10 cellular contexts compared by ENCODE assay signal in the genomic region with DNA sequence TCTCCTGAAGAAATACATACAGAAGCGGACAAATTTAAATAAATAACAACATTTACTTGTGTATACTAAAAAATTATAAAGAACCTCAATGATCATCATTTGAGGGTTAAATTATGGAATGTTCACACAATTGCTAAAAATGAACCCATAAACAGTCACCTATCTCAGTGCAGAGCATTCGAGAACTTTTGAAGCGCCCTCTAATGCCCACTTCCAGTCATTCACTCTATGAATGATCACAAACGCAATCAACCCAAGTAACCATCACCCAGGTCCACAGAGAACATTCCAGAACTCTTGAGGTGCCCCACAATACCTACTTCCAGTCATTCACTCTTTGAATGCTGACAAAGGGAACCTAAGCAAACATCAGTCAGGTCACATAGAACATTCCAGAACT. TPM values are rescaled to one million over a fixed set of nuclear protein-coding genes. Genes with fewer than 3 reads are reported as not detected.
DNase-seq lines count a peak whose midpoint lies in the region; ATAC-seq and TF ChIP-seq lines count a peak whose summit lies in the region.
"Had no signal": no experiment of that assay in that cellular context is flagged by ENCODE, and none has a peak within 500 bp of the region (broad histone marks: within the 10 kb centered on the region; RNA-seq: fewer than 3 reads in every experiment).

No MANE protein-coding gene starts in this region.

- H3K27me3 Mint-ChIP-seq in natural killer cell (ENCODE audit: low read depth in 2 of 2): no peaks in the 10 kb centered on the region
- H3K27me3 Mint-ChIP-seq in natural killer cell treated with Interleukin-12 subunit alpha and Interleukin-12 subunit beta and Interleukin-15 and Interleukin-18, amount 100 ng/mL, for 72 hours: peaks cover 0 to 15% of the 10 kb centered on the region in 2 donors
- no peaks in the 10 kb centered on the region for H3K27me3 Mint-ChIP-seq in activated naive CD8-positive, alpha-beta T cell treated with anti-CD3 and anti-CD28 coated beads for 36 hours

- H3K4me1 Mint-ChIP-seq in natural killer cell: no peaks in the 10 kb centered on the region
- H3K4me1 Mint-ChIP-seq in natural killer cell treated with Interleukin-12 subunit alpha and Interleukin-12 subunit beta and Interleukin-15 and Interleukin-18, amount 100 ng/mL, for 72 hours (ENCODE audit: low read depth in 2 of 2): peaks cover 0 to 4% of the 10 kb centered on the region in 2 donors
- no peaks in the 10 kb centered on the region for H3K4me1 Mint-ChIP-seq in activated naive CD8-positive, alpha-beta T cell treated with anti-CD3 and anti-CD28 coated beads for 36 hours

- DNase-seq in natural killer cell (no peak), NCI-H1092 treated with DMSO at 0.1 percent for 48 hours (lab: John Stamatoyannopoulos, UW) (peak; percentile 44), dermis blood vessel endothelial cell (peak; percentile 54), upper lobe of right lung (no peak), NCI-H774 (lab: John Stamatoyannopoulos, UW) (no peak)
- no peak for DNase-seq in natural killer cell treated with Interleukin-12 subunit alpha and Interleukin-12 subunit beta and Interleukin-15 and Interleukin-18, amount 100 ng/mL, for 72 hours (ENCODE audit: low spot score)
- DNase-seq in activated naive CD8-positive, alpha-beta T cell treated with anti-CD3 and anti-CD28 coated beads for 36 hours: no peak
- DNase-seq: colonic mucosa, sigmoid colon had no signal

- TF ChIP-seq CTCF in natural killer cell (IDR thresholded peaks at IDR 0.05) (peak; percentile 26), upper lobe of right lung (IDR thresholded peaks at IDR 0.05) (peak; percentile 38)

- H3K27ac ChIP-seq in upper lobe of right lung: no peak overlapping the region
- H3K27ac ChIP-seq: colonic mucosa, sigmoid colon had no signal

- H3K4me1 ChIP-seq in upper lobe of right lung: no peaks in the 10 kb centered on the region
- H3K4me1 ChIP-seq: colonic mucosa, sigmoid colon had no signal

- H3K27ac Mint-ChIP-seq in natural killer cell: no peak overlapping the region
- H3K27ac Mint-ChIP-seq in natural killer cell treated with Interleukin-12 subunit alpha and Interleukin-12 subunit beta and Interleukin-15 and Interleukin-18, amount 100 ng/mL, for 72 hours: no peak overlapping the region
- no peak overlapping the region for H3K27ac Mint-ChIP-seq in activated naive CD8-positive, alpha-beta T cell treated with anti-CD3 and anti-CD28 coated beads for 36 hours

- H3K36me3 Mint-ChIP-seq in natural killer cell: no peaks in the 10 kb centered on the region
- peaks cover 2% of the 10 kb centered on the region for H3K36me3 Mint-ChIP-seq in natural killer cell treated with Interleukin-12 subunit alpha and Interleukin-12 subunit beta and Interleukin-15 and Interleukin-18, amount 100 ng/mL, for 72 hours
- H3K36me3 Mint-ChIP-seq in activated naive CD8-positive, alpha-beta T cell treated with anti-CD3 and anti-CD28 coated beads for 36 hours: no peaks in the 10 kb centered on the region

- no peaks in the 10 kb centered on the region for H3K27me3 ChIP-seq in upper lobe of right lung
- H3K27me3 ChIP-seq: colonic mucosa, sigmoid colon had no signal

- ATAC-seq in natural killer cell (peak in 2 of 3 donors; percentile 52 to 55), upper lobe of right lung (peak; percentile 58), GM21367 (IDR thresholded peaks at IDR 0.05; ENCODE audit: unreplicated experiment) (no peak)
- ATAC-seq in natural killer cell treated with Interleukin-12 subunit alpha and Interleukin-12 subunit beta and Interleukin-15 and Interleukin-18, amount 100 ng/mL, for 72 hours: no peak

- H3K9me3 ChIP-seq in upper lobe of right lung: no peaks in the 10 kb centered on the region
- H3K9me3 ChIP-seq: colonic mucosa, sigmoid colon had no signal

- H3K4me3 ChIP-seq in upper lobe of right lung: no peak overlapping the region
- H3K4me3 ChIP-seq: colonic mucosa, sigmoid colon had no signal

- intact Hi-C loops in natural killer cell (cut with micrococcal nuclease) (loop anchor here (5.0 kb wide), 1 partner anchor 279 kb away; no protein-coding TSS in a partner anchor), upper lobe of right lung (cut with DNase I) (no loop called here)

- no peaks in the 10 kb centered on the region for H3K9me3 Mint-ChIP-seq in natural killer cell
- H3K9me3 Mint-ChIP-seq in natural killer cell treated with Interleukin-12 subunit alpha and Interleukin-12 subunit beta and Interleukin-15 and Interleukin-18, amount 100 ng/mL, for 72 hours: no peaks in the 10 kb centered on the region
- H3K9me3 Mint-ChIP-seq in activated naive CD8-positive, alpha-beta T cell treated with anti-CD3 and anti-CD28 coated beads for 36 hours: no peaks in the 10 kb centered on the region

- no peaks in the 10 kb centered on the region for H3K36me3 ChIP-seq in upper lobe of right lung
- H3K36me3 ChIP-seq: colonic mucosa, sigmoid colon had no signal

- no peak overlapping the region for H3K4me3 Mint-ChIP-seq in natural killer cell
- no peak overlapping the region for H3K4me3 Mint-ChIP-seq in natural killer cell treated with Interleukin-12 subunit alpha and Interleukin-12 subunit beta and Interleukin-15 and Interleukin-18, amount 100 ng/mL, for 72 hours
- H3K4me3 Mint-ChIP-seq in activated naive CD8-positive, alpha-beta T cell treated with anti-CD3 and anti-CD28 coated beads for 36 hours: no peak overlapping the region

RNA-seq across cellular contexts. Expression of a gene that starts 35.2 kb away (rescaled TPM):
- 10 to 100 TPM; 46.8 to 56.7 (median 55.0) TPM for total RNA-seq in natural killer cell
- 10 to 100 TPM; 38.2 to 51.5 TPM for total RNA-seq in natural killer cell treated with Interleukin-12 subunit alpha and Interleukin-12 subunit beta and Interleukin-15 and Interleukin-18, amount 100 ng/mL, for 72 hours
- 5.1 and 16.8 TPM in 2 replicates for total RNA-seq in dermis blood vessel endothelial cell
- total RNA-seq in upper lobe of right lung: 20.6 TPM
- 10 to 100 TPM; 43.6 to 47.6 TPM for total RNA-seq in activated naive CD8-positive, alpha-beta T cell treated with anti-CD3 and anti-CD28 coated beads for 36 hours

Comparison
In these comparisons a context has a peak if more than half of its experiments do, and no peak if none do; other contexts are left out.
1. ATAC-seq: peak in natural killer cell (2 of 3) and upper lobe of right lung (single experiment); none in natural killer cell treated with Interleukin-12 subunit alpha and Interleukin-12 subunit beta and Interleukin-15 and Interleukin-18, amount 100 ng/mL, for 72 hours (0 of 2) and GM21367 (single experiment).
2. DNase-seq: peak in NCI-H1092 treated with DMSO at 0.1 percent for 48 hours (single experiment) and dermis blood vessel endothelial cell (single experiment); none in natural killer cell (single experiment), natural killer cell treated with Interleukin-12 subunit alpha and Interleukin-12 subunit beta and Interleukin-15 and Interleukin-18, amount 100 ng/mL, for 72 hours (single experiment), upper lobe of right lung (single experiment), activated naive CD8-positive, alpha-beta T cell treated with anti-CD3 and anti-CD28 coated beads for 36 hours (single experiment) and NCI-H774 (single experiment).